ENCODE assay signal across 8 cellular contexts in genomic region chr13:80341771-80342271, GRCh38. TPM values are rescaled to one million over a fixed set of nuclear protein-coding genes. Genes with fewer than 3 reads are reported as not detected.
A peak's percentile ranks its signal among the peaks of the same experiment; 100 is the strongest.
DNase-seq lines count a peak whose midpoint lies in the region; ATAC-seq and TF ChIP-seq lines count a peak whose summit lies in the region.

No MANE protein-coding gene starts in this region.

- H3K27ac ChIP-seq in SK-N-SH (ENCODE audit: low read depth in 2 of 2, low read length in 1 of 2) = peak overlapping the region; percentile 95 to 100
- H3K27ac ChIP-seq in esophagus (ENCODE audit: low read depth in 2 of 2, low read length in 1 of 2) = peak overlapping the region; percentile 97

- TF ChIP-seq EP300 in SK-N-SH (IDR thresholded peaks at IDR 0.05; ENCODE audit: borderline replicate concordance in 1 of 2, low read depth in 1 of 2, low read length in 1 of 2) = no peak

- H3K4me2 ChIP-seq in SK-N-SH = peak overlapping the region; percentile 96

- H3K4me1 ChIP-seq in HAP-1 (peaks cover 11% of the 10 kb centered on the region), SK-N-SH (ENCODE audit: control insufficient read depth in 1 of 2, insufficient read depth in 2 of 2, low read depth in 1 of 2, low read length in 1 of 2) (peaks cover 5 to 16% of the 10 kb centered on the region in 2 experiments; a peak in 3 of 4 replicates), esophagus (ENCODE audit: control insufficient read depth in 2 of 2, insufficient read depth in 2 of 2, low read length in 1 of 2) (peaks cover 2 to 6% of the 10 kb centered on the region in 2 donors), mucosa of stomach (ENCODE audit: control insufficient read depth, insufficient read depth, low read length) (peaks cover 9% of the 10 kb centered on the region)

- H3K4me3 ChIP-seq in HAP-1 (peak overlapping the region; percentile 81), SK-N-SH (ENCODE audit: low read depth in 2 of 2, low read length in 1 of 2) (peak overlapping the region; percentile 65 to 76), esophagus (ENCODE audit: low read depth in 1 of 2, low read length in 2 of 2) (peak overlapping the region in 1 of 2 donors; percentile 66), mucosa of stomach (ENCODE audit: low read length) (peak overlapping the region; percentile 52)

- H3K9me2 ChIP-seq in SK-N-SH = no peaks in the 10 kb centered on the region

- no peak for TF ChIP-seq RAD21 in SK-N-SH (IDR thresholded peaks at IDR 0.05; ENCODE audit: low read length)

- H3K9ac ChIP-seq in SK-N-SH = peak overlapping the region; percentile 95
- peak overlapping the region; percentile 88 for H3K9ac ChIP-seq in mucosa of stomach (ENCODE audit: low read length)

- peaks cover 34% of the 10 kb centered on the region for H4K20me1 ChIP-seq in SK-N-SH (ENCODE audit: insufficient read depth)

- H3K27me3 ChIP-seq in HAP-1 (ENCODE audit: low read depth) (no peaks in the 10 kb centered on the region), SK-N-SH (ENCODE audit: insufficient read depth) (no peaks in the 10 kb centered on the region), esophagus (ENCODE audit: control insufficient read depth in 1 of 2, insufficient read depth in 2 of 2, low read length in 2 of 2) (no peaks in the 10 kb centered on the region), mucosa of stomach (ENCODE audit: control insufficient read depth, insufficient read depth, low read length) (no peaks in the 10 kb centered on the region)

- in situ Hi-C loops in HAP-1 (cut with MboI; ENCODE audit: low sequenced_read_pairs) = no loop called here

- H3F3A ChIP-seq in SK-N-SH (replicated peaks; ENCODE audit: insufficient read depth) = peaks cover 19% of the 10 kb centered on the region

- TF ChIP-seq CTCF in SK-N-SH (IDR thresholded peaks at IDR 0.05) = no peak

- POLR2A ChIA-PET in SK-N-SH (lab: Yijun Ruan, JAX) = interaction anchor here (0.5 to 2.4 kb wide), 14 partner anchors 18 to 792 kb away, joined by 3 to 17 read pairs (median 4); no protein-coding TSS in a partner anchor

- no peak for ATAC-seq in esophagus mucosa
- ATAC-seq in GM21737 (IDR thresholded peaks at IDR 0.05; ENCODE audit: unreplicated experiment) = no peak

- H3K36me3 ChIP-seq in HAP-1 (replicated peaks) (peaks cover 6% of the 10 kb centered on the region; the same call in 1 of the 2 replicates), SK-N-SH (replicated peaks in 1 of 2; ENCODE audit: control insufficient read depth in 1 of 2, insufficient read depth in 2 of 2, low read length in 1 of 2) (peaks cover 11 to 18% of the 10 kb centered on the region in 2 experiments), esophagus (ENCODE audit: control insufficient read depth in 2 of 2, insufficient read depth in 2 of 2, low read length in 1 of 2) (peaks cover 0 to 3% of the 10 kb centered on the region in 2 donors), mucosa of stomach (ENCODE audit: control insufficient read depth, insufficient read depth, low read length) (peaks cover 7% of the 10 kb centered on the region)

- H3K79me2 ChIP-seq in SK-N-SH (ENCODE audit: insufficient read depth) = peaks cover 41% of the 10 kb centered on the region

- H3K9me3 ChIP-seq in HAP-1 (no peaks in the 10 kb centered on the region), SK-N-SH (no peaks in the 10 kb centered on the region), esophagus (ENCODE audit: control insufficient read depth in 2 of 2, insufficient read depth in 1 of 2, low read depth in 1 of 2, low read length in 1 of 2) (no peaks in the 10 kb centered on the region), mucosa of stomach (ENCODE audit: control insufficient read depth, low read length) (no peaks in the 10 kb centered on the region)

- peak; percentile 18 for DNase-seq in AG20443 (ENCODE audit: low spot score)
- peak; percentile 85 to 87 for DNase-seq in HAP-1 (ENCODE audit: low spot score in 2 of 2)
- DNase-seq in SK-N-SH = peak; percentile 80
- DNase-seq in T1000 (lab: John Stamatoyannopoulos, UW) = no peak

- CTCF ChIA-PET in SK-N-SH (lab: Yijun Ruan, JAX) = interaction anchor here (0.8 to 4.3 kb wide), 29 partner anchors 13 to 942 kb away, joined by 3 to 44 read pairs (median 5); no protein-coding TSS in a partner anchor

- 3% methylated on average over 16 of the region's 16 CpGs for WGBS in SK-N-SH (ENCODE audit: low lambda C conversion rate)
- 0 to 1% methylated on average over 14 to 15 of the region's 16 CpGs for WGBS in esophagus, 2 donors

- H2AFZ ChIP-seq in SK-N-SH (ENCODE audit: low read depth) = peak overlapping the region; percentile 52; the same call in 1 of the 2 replicates

TF ChIP-seq in SK-N-SH, 30 proteins besides CTCF, POLR2A, EP300 and RAD21:
- TF ChIP-seq CHD2 (IDR thresholded peaks at IDR 0.05; ENCODE audit: low read length, partially characterized antibody) = peak; percentile 37
- TF ChIP-seq SMC3 (IDR thresholded peaks at IDR 0.05; ENCODE audit: low read depth, low read length) = no peak
- TF ChIP-seq RFX5 (IDR thresholded peaks at IDR 0.05; ENCODE audit: low read length) = no peak
- TF ChIP-seq MXI1 (IDR thresholded peaks at IDR 0.05; ENCODE audit: low read depth, low read length) = 0 out of 2 replicates have a peak, but pooled peaks have one; percentile 1
- TF ChIP-seq POLR2AphosphoS5 (IDR thresholded peaks at IDR 0.05; ENCODE audit: low read depth, low read length) = no peak; the same call in 1 of the 2 replicates
- TF ChIP-seq NRF1 (IDR thresholded peaks at IDR 0.05; ENCODE audit: low read depth, low read length) = no peak
- TF ChIP-seq, protein P1, sequence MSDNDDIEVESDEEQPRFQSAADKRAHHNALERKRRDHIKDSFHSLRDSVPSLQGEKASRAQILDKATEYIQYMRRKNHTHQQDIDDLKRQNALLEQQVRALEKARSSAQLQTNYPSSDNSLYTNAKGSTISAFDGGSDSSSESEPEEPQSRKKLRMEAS (IDR thresholded peaks at IDR 0.05; ENCODE audit: low read depth) = no peak
- TF ChIP-seq GATA2 (CRISPR knock-in tag; IDR thresholded peaks at IDR 0.05) = no peak
- no peak for TF ChIP-seq TAF1 (IDR thresholded peaks at IDR 0.05; ENCODE audit: borderline replicate concordance, low read depth, low read length)
- no peak; the same call in 1 of the 2 replicates for TF ChIP-seq TCF12 (IDR thresholded peaks at IDR 0.05)
- no peak for TF ChIP-seq EZH2phosphoT487 (IDR thresholded peaks at IDR 0.05; ENCODE audit: borderline replicate concordance, low read depth)

RNA-seq across cellular contexts. Expression of gene SPRY2, which starts 0.9 kb away (rescaled TPM):
- polyA plus RNA-seq in SK-N-SH (2012; rRNA removed) = 115 and 122 TPM in 2 replicates
- 117 and 141 TPM in 2 replicates for polyA plus RNA-seq in SK-N-SH (2012; cell fraction: cytosol; rRNA removed)
- 55.4 and 69.3 TPM in 2 replicates for polyA plus RNA-seq in SK-N-SH (2012; cell fraction: nucleus; rRNA removed)
- polyA plus RNA-seq in esophagus = 1 to 10 TPM; 5.3 to 8.3 TPM
- total RNA-seq in esophagus mucosa = 11.8 TPM

Comparison
In these comparisons a context has a peak if more than half of its experiments do, and no peak if none do; other contexts are left out.
1. RNA of gene SPRY2, which starts 0.9 kb away (polyA plus RNA-seq): 55.4 to 141 TPM in SK-N-SH; 5.3 to 8.3 TPM in esophagus; every median in the first group is over 4 times any median in the second.